ENCODE assay signal across 11 cellular contexts in genomic region chr13:98752111-98752941, GRCh38. TPM values are rescaled to one million over a fixed set of nuclear protein-coding genes. Genes with fewer than 3 reads are reported as not detected.
DNase-seq lines count a peak whose midpoint lies in the region; ATAC-seq and TF ChIP-seq lines count a peak whose summit lies in the region.
"Had no signal": no experiment of that assay in that cellular context is flagged by ENCODE, and none has a peak within 500 bp of the region (broad histone marks: within the 10 kb centered on the region; RNA-seq: fewer than 3 reads in every experiment).

A gene with protein sequence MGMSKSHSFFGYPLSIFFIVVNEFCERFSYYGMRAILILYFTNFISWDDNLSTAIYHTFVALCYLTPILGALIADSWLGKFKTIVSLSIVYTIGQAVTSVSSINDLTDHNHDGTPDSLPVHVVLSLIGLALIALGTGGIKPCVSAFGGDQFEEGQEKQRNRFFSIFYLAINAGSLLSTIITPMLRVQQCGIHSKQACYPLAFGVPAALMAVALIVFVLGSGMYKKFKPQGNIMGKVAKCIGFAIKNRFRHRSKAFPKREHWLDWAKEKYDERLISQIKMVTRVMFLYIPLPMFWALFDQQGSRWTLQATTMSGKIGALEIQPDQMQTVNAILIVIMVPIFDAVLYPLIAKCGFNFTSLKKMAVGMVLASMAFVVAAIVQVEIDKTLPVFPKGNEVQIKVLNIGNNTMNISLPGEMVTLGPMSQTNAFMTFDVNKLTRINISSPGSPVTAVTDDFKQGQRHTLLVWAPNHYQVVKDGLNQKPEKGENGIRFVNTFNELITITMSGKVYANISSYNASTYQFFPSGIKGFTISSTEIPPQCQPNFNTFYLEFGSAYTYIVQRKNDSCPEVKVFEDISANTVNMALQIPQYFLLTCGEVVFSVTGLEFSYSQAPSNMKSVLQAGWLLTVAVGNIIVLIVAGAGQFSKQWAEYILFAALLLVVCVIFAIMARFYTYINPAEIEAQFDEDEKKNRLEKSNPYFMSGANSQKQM (minus strand): TSS chr13:98752672. CDS start chr13:98752598, 74 bp downstream.

- intact Hi-C loops in esophagus squamous epithelium (cut with DNase I), result loop anchor here (5.0 kb wide), 1 partner anchor 85 kb away; no protein-coding TSS in a partner anchor
- intact Hi-C loops in naive thymus-derived CD4-positive, alpha-beta T cell (cut with micrococcal nuclease), result no loop called here
- intact Hi-C loops in activated T-helper 1 cell treated with anti-CD3 and anti-CD28 coated beads, Interleukin-12 subunit alpha, Interleukin-12 subunit beta, Interleukin-2, Interleukin-4 antibody, amounts not matched to agents 30 ng/mL and 10 ng/mL and 1 ng/mL, durations not matched to agents 14 hours and 24 hours and 36 hours (cut with micrococcal nuclease), result no loop called here

- peaks cover 0 to 10% (median 0%) of the 10 kb centered on the region in 7 donors for H3K4me1 Mint-ChIP-seq in naive thymus-derived CD4-positive, alpha-beta T cell
- no peaks in the 10 kb centered on the region for H3K4me1 Mint-ChIP-seq in activated T-helper 1 cell treated with anti-CD3 and anti-CD28 coated beads, Interleukin-12 subunit alpha, Interleukin-12 subunit beta, Interleukin-2, Interleukin-4 antibody, amounts not matched to agents 30 ng/mL and 10 ng/mL and 1 ng/mL, durations not matched to agents 14 hours and 24 hours and 36 hours (ENCODE audit: low read depth)

- H3K27me3 ChIP-seq in esophagus squamous epithelium, result peaks cover 0 to 65% (median 11%) of the 10 kb centered on the region in 4 donors
- peaks cover 0 to 7% of the 10 kb centered on the region in 2 donors for H3K27me3 ChIP-seq in naive thymus-derived CD4-positive, alpha-beta T cell (ENCODE audit: control insufficient read depth in 2 of 2, insufficient read depth in 2 of 2, low read length in 2 of 2)

- peak; percentile 7 for DNase-seq in stimulated activated CD4-positive, alpha-beta T cell treated with anti-CD3 and anti-CD28 coated beads, Interleukin-15, amount 100 ng/mL, for 24 hours
- DNase-seq in stimulated activated CD4-positive, alpha-beta T cell treated with anti-CD3 and anti-CD28 coated beads, Interleukin-4, amount 100 ng/mL, for 1 hour, result no peak
- DNase-seq in esophagus squamous epithelium (lab: John Stamatoyannopoulos, UW) (no peak), GM19240 (ENCODE audit: insufficient read length, low spot score) (no peak), NCI-H345 (lab: John Stamatoyannopoulos, UW) (no peak)
- no peak for DNase-seq in naive thymus-derived CD4-positive, alpha-beta T cell
- no peak for DNase-seq in activated T-helper 1 cell treated with anti-CD3 and anti-CD28 coated beads, Interleukin-12 subunit alpha, Interleukin-12 subunit beta, Interleukin-2, Interleukin-4 antibody, amounts not matched to agents 30 ng/mL and 10 ng/mL and 1 ng/mL, durations not matched to agents 14 hours and 24 hours and 36 hours (ENCODE audit: low spot score)
- DNase-seq: NCI-H226 had no signal

- H3K27ac Mint-ChIP-seq in naive thymus-derived CD4-positive, alpha-beta T cell, result no peak within 1 kb of the TSS
- no peak within 1 kb of the TSS for H3K27ac Mint-ChIP-seq in activated T-helper 1 cell treated with anti-CD3 and anti-CD28 coated beads, Interleukin-12 subunit alpha, Interleukin-12 subunit beta, Interleukin-2, Interleukin-4 antibody, amounts not matched to agents 30 ng/mL and 10 ng/mL and 1 ng/mL, durations not matched to agents 14 hours and 24 hours and 36 hours
- H3K27ac Mint-ChIP-seq: stimulated activated naive CD8-positive, alpha-beta T cell treated with anti-CD3 and anti-CD28 coated beads, Interleukin-15, Interleukin-2, amounts not matched to agents 100 ng/mL and 50 ng/mL, for 24 hours had no signal

- ATAC-seq in naive thymus-derived CD4-positive, alpha-beta T cell, result no peak
- no peak for ATAC-seq in GM21786 (IDR thresholded peaks at IDR 0.05; ENCODE audit: unreplicated experiment)

- peaks cover 0 to 8% (median 0%) of the 10 kb centered on the region in 3 donors for H3K9me3 ChIP-seq in esophagus squamous epithelium
- no peaks in the 10 kb centered on the region for H3K9me3 ChIP-seq in naive thymus-derived CD4-positive, alpha-beta T cell (ENCODE audit: control insufficient read depth in 2 of 3, low read length in 3 of 3)

- H3K4me3 Mint-ChIP-seq in naive thymus-derived CD4-positive, alpha-beta T cell, result peak within 1 kb of the TSS in 7 of 10 donors; percentile 44 to 76 (median 61)
- no peak within 1 kb of the TSS for H3K4me3 Mint-ChIP-seq in activated T-helper 1 cell treated with anti-CD3 and anti-CD28 coated beads, Interleukin-12 subunit alpha, Interleukin-12 subunit beta, Interleukin-2, Interleukin-4 antibody, amounts not matched to agents 30 ng/mL and 10 ng/mL and 1 ng/mL, durations not matched to agents 14 hours and 24 hours and 36 hours
- H3K4me3 Mint-ChIP-seq: stimulated activated naive CD8-positive, alpha-beta T cell treated with anti-CD3 and anti-CD28 coated beads, Interleukin-15, Interleukin-2, amounts not matched to agents 100 ng/mL and 50 ng/mL, for 24 hours had no signal

- H3K4me1 ChIP-seq in esophagus squamous epithelium, result peaks cover 8 to 16% (median 11%) of the 10 kb centered on the region in 3 donors
- H3K4me1 ChIP-seq in naive thymus-derived CD4-positive, alpha-beta T cell (ENCODE audit: control insufficient read depth in 2 of 2, insufficient read depth in 2 of 2, low read length in 2 of 2), result no peaks in the 10 kb centered on the region

- H3K9me3 Mint-ChIP-seq in naive thymus-derived CD4-positive, alpha-beta T cell, result peaks cover 0 to 28% (median 16%) of the 10 kb centered on the region in 11 donors
- H3K9me3 Mint-ChIP-seq in activated T-helper 1 cell treated with anti-CD3 and anti-CD28 coated beads, Interleukin-12 subunit alpha, Interleukin-12 subunit beta, Interleukin-2, Interleukin-4 antibody, amounts not matched to agents 30 ng/mL and 10 ng/mL and 1 ng/mL, durations not matched to agents 14 hours and 24 hours and 36 hours, result peaks cover 17% of the 10 kb centered on the region

- no peak within 1 kb of the TSS for H3K27ac ChIP-seq in esophagus squamous epithelium
- no peak within 1 kb of the TSS for H3K27ac ChIP-seq in naive thymus-derived CD4-positive, alpha-beta T cell (ENCODE audit: low read depth, low read length)

- POLR2A ChIA-PET in naive thymus-derived CD4-positive, alpha-beta T cell (lab: Charles Lee), result no interaction called here

- CTCF ChIA-PET in naive thymus-derived CD4-positive, alpha-beta T cell (lab: Charles Lee), result interaction anchor here (0.7 kb wide), 1 partner anchor 478 kb away, joined by 4 read pairs; no protein-coding TSS in a partner anchor

- H3K27me3 Mint-ChIP-seq in naive thymus-derived CD4-positive, alpha-beta T cell, result peaks cover 58 to 70% (median 60%) of the 10 kb centered on the region in 5 donors
- H3K27me3 Mint-ChIP-seq in activated T-helper 1 cell treated with anti-CD3 and anti-CD28 coated beads, Interleukin-12 subunit alpha, Interleukin-12 subunit beta, Interleukin-2, Interleukin-4 antibody, amounts not matched to agents 30 ng/mL and 10 ng/mL and 1 ng/mL, durations not matched to agents 14 hours and 24 hours and 36 hours (ENCODE audit: insufficient read depth), result peaks cover 44% of the 10 kb centered on the region

- H3K36me3 ChIP-seq in esophagus squamous epithelium, result no peaks in the 10 kb centered on the region
- H3K36me3 ChIP-seq in naive thymus-derived CD4-positive, alpha-beta T cell (ENCODE audit: control insufficient read depth in 2 of 3, insufficient read depth in 3 of 3, low read length in 3 of 3), result no peaks in the 10 kb centered on the region

- peak within 1 kb of the TSS; percentile 22 to 68 (median 38) for H3K4me3 ChIP-seq in esophagus squamous epithelium
- H3K4me3 ChIP-seq in naive thymus-derived CD4-positive, alpha-beta T cell (ENCODE audit: low read length), result no peak within 1 kb of the TSS

- WGBS in esophagus squamous epithelium, 2 donors, result 17% methylated on average over 4 of the region's 87 CpGs; no CpG with 5 or more reads in 1 of the 2 donors

- TF ChIP-seq CTCF in esophagus squamous epithelium (IDR thresholded peaks at IDR 0.05), result no peak

- TF ChIP-seq POLR2A in esophagus squamous epithelium (IDR thresholded peaks at IDR 0.05), result no peak

- peaks cover 0 to 9% (median 4%) of the 10 kb centered on the region in 5 donors for H3K36me3 Mint-ChIP-seq in naive thymus-derived CD4-positive, alpha-beta T cell
- peaks cover 2% of the 10 kb centered on the region for H3K36me3 Mint-ChIP-seq in activated T-helper 1 cell treated with anti-CD3 and anti-CD28 coated beads, Interleukin-12 subunit alpha, Interleukin-12 subunit beta, Interleukin-2, Interleukin-4 antibody, amounts not matched to agents 30 ng/mL and 10 ng/mL and 1 ng/mL, durations not matched to agents 14 hours and 24 hours and 36 hours (ENCODE audit: low read depth)

RNA-seq across cellular contexts. Expression of the gene that starts here (rescaled TPM):
- 1 to 10 TPM in 3 of 4 donors, under 1 TPM in 1; 0.19 to 5.3 (median 2.3) TPM for total RNA-seq in esophagus squamous epithelium
- not detected for total RNA-seq in naive thymus-derived CD4-positive, alpha-beta T cell
- not detected for polyA plus RNA-seq in naive thymus-derived CD4-positive, alpha-beta T cell
- not detected in 2 replicates for total RNA-seq in activated T-helper 1 cell treated with anti-CD3 and anti-CD28 coated beads, Interleukin-12 subunit alpha, Interleukin-12 subunit beta, Interleukin-2, Interleukin-4 antibody, amounts not matched to agents 30 ng/mL and 10 ng/mL and 1 ng/mL, durations not matched to agents 14 hours and 24 hours and 36 hours
- total RNA-seq: lung microvascular endothelial cell had no signal
